8 cellular contexts compared by ENCODE assay signal in genomic region chr3:46695962-46696922, GRCh38. TPM values are rescaled to one million over a fixed set of nuclear protein-coding genes. Genes with fewer than 3 reads are reported as not detected.
DNase-seq lines count a peak whose midpoint lies in the region; ATAC-seq and TF ChIP-seq lines count a peak whose summit lies in the region.

No MANE protein-coding gene starts in this region.

- ATAC-seq in activated naive CD4-positive, alpha-beta T cell treated with anti-CD3 and anti-CD28 coated beads, Interleukin-2, amount 50 U/mL, for 72 hours = no peak
- ATAC-seq in Right ventricle myocardium inferior (peak; percentile 72), HG03175 (IDR thresholded peaks at IDR 0.05; ENCODE audit: unreplicated experiment) (no peak)

- peaks cover 0 to 71% (median 58%) of the 10 kb centered on the region in 4 donors for H3K4me1 ChIP-seq in sigmoid colon

- H3K36me3 Mint-ChIP-seq in activated naive CD4-positive, alpha-beta T cell treated with anti-CD3 and anti-CD28 coated beads, Interleukin-2, amount 50 U/mL, for 72 hours = no peaks in the 10 kb centered on the region

- H3K4me3 ChIP-seq in GM12865 (ENCODE audit: low read depth, low read length) = no peak overlapping the region
- no peak overlapping the region for H3K4me3 ChIP-seq in sigmoid colon

- peak; percentile 5 for DNase-seq in GM12865 (ENCODE audit: low read depth)
- DNase-seq in activated naive CD4-positive, alpha-beta T cell treated with anti-CD3 and anti-CD28 coated beads, Interleukin-2, amount 50 U/mL, for 72 hours (ENCODE audit: low spot score in 2 of 2) = no peak
- peak; percentile 81 for DNase-seq in Right ventricle myocardium inferior (ENCODE audit: missing footprints)
- DNase-seq in sigmoid colon = no peak
- no peak for DNase-seq in COR-L47 (lab: John Stamatoyannopoulos, UW)
- DNase-seq in RKO (ENCODE audit: low spot score) = no peak
- DNase-seq in central memory CD4-positive, alpha-beta T cell = no peak

- no peak for TF ChIP-seq POLR2A in sigmoid colon (IDR thresholded peaks at IDR 0.05)

- H3K9me3 ChIP-seq in sigmoid colon = no peaks in the 10 kb centered on the region

- peak overlapping the region; percentile 57 to 79 (median 64) for H3K27ac ChIP-seq in sigmoid colon

- peaks cover 0 to 8% (median 6%) of the 10 kb centered on the region in 3 donors for H3K27me3 ChIP-seq in sigmoid colon

- peak in 1 of 4 donors; percentile 54 for TF ChIP-seq EP300 in sigmoid colon (IDR thresholded peaks at IDR 0.05)

- TF ChIP-seq CTCF in GM12865 (IDR thresholded peaks at IDR 0.05; ENCODE audit: insufficient read depth, low read depth, low read length, missing control alignments) (no peak), sigmoid colon (IDR thresholded peaks at IDR 0.05) (no peak)

- peak overlapping the region; percentile 50 to 89 for H3K27ac Mint-ChIP-seq in activated naive CD4-positive, alpha-beta T cell treated with anti-CD3 and anti-CD28 coated beads, Interleukin-2, amount 50 U/mL, for 72 hours

- intact Hi-C loops in Right ventricle myocardium inferior (cut with DNase I) = loop anchor here (2.0 to 10.0 kb wide), 2 partner anchors 131 to 171 kb away; partner anchors contain the start of gene LRRC2
- intact Hi-C loops in sigmoid colon (cut with DNase I) = no loop called here

- H3K9me3 Mint-ChIP-seq in activated naive CD4-positive, alpha-beta T cell treated with anti-CD3 and anti-CD28 coated beads, Interleukin-2, amount 50 U/mL, for 72 hours = no peaks in the 10 kb centered on the region

- H3K36me3 ChIP-seq in sigmoid colon = no peaks in the 10 kb centered on the region

- 86 to 87% methylated on average over 4 of the region's 4 CpGs for WGBS in sigmoid colon, 2 donors

RNA-seq across cellular contexts. Expression of gene ALS2CL, which starts 2.8 kb away (rescaled TPM):
- 1 to 10 TPM; 2.0 to 8.1 TPM for total RNA-seq in activated naive CD4-positive, alpha-beta T cell treated with anti-CD3 and anti-CD28 coated beads, Interleukin-2, amount 50 U/mL, for 72 hours
- total RNA-seq in Right ventricle myocardium inferior = 36.9 TPM
- total RNA-seq in sigmoid colon = 10 to 100 TPM in 1 of 4 donors, 1 to 10 TPM in 3; 3.9 to 10.5 (median 4.3) TPM
- 10 to 100 TPM in 1 of 3 donors, 1 to 10 TPM in 2; 5.4 to 35.0 (median 6.0) TPM for polyA plus RNA-seq in sigmoid colon

RNA-seq across cellular contexts. Expression of gene TMIE, which starts 5.0 kb away (rescaled TPM):
- total RNA-seq in activated naive CD4-positive, alpha-beta T cell treated with anti-CD3 and anti-CD28 coated beads, Interleukin-2, amount 50 U/mL, for 72 hours = 1 to 10 TPM in 1 of 2 donors, under 1 TPM in 1; 0.84 to 1.0 TPM
- total RNA-seq in Right ventricle myocardium inferior (0.89 TPM), sigmoid colon (1 to 10 TPM in 2 of 4 donors, under 1 TPM in 1, not detected in 1; 0.81 to 1.8 (median 1.8) TPM)
- polyA plus RNA-seq in sigmoid colon = under 1 TPM in 1 of 3 donors, not detected in 2; 0.63 TPM

RNA-seq across cellular contexts. Expression of gene PRSS50, which starts 21.4 kb away (rescaled TPM):
- total RNA-seq in activated naive CD4-positive, alpha-beta T cell treated with anti-CD3 and anti-CD28 coated beads, Interleukin-2, amount 50 U/mL, for 72 hours = not detected
- total RNA-seq in Right ventricle myocardium inferior = 0.11 TPM
- 1 to 10 TPM in 1 of 4 donors, under 1 TPM in 2, not detected in 1; 0.16 to 1.1 (median 0.81) TPM for total RNA-seq in sigmoid colon
- polyA plus RNA-seq in sigmoid colon = under 1 TPM in 1 of 3 donors, not detected in 2; 0.03 TPM

Comparison
In these comparisons a context has a peak if more than half of its experiments do, and no peak if none do; other contexts are left out.
1. DNase-seq: peak in GM12865 (single experiment) and Right ventricle myocardium inferior (single experiment); none in activated naive CD4-positive, alpha-beta T cell treated with anti-CD3 and anti-CD28 coated beads, Interleukin-2, amount 50 U/mL, for 72 hours (0 of 2), sigmoid colon (single experiment), COR-L47 (single experiment), RKO (single experiment) and central memory CD4-positive, alpha-beta T cell (single experiment).